Comparison of ENCODE assay signal across 14 cellular contexts in genomic region chr4:173192375-173193162, GRCh38. TPM values are rescaled to one million over a fixed set of nuclear protein-coding genes. Genes with fewer than 3 reads are reported as not detected.
DNase-seq lines count a peak whose midpoint lies in the region; ATAC-seq and TF ChIP-seq lines count a peak whose summit lies in the region.
"Had no signal": no experiment of that assay in that cellular context is flagged by ENCODE, and none has a peak within 500 bp of the region (broad histone marks: within the 10 kb centered on the region; RNA-seq: fewer than 3 reads in every experiment).

No MANE protein-coding gene starts in this region.

- ATAC-seq in activated T-cell treated with anti-CD3 and anti-CD28 coated beads, Interleukin-2, amount 50 U/mL, for 72 hours (replicated peaks in 1 of 2): peak in 1 of 2 donors; percentile 31
- ATAC-seq in stimulated activated naive B cell treated with anti-CD40 and anti-IgM and Interleukin-4, amounts not matched to agents 10 μg/mL and 1 μg/mL and 100 μg/mL, for 72 hours (replicated peaks): peak; percentile 30 to 43
- ATAC-seq in GM18520 (IDR thresholded peaks at IDR 0.05; ENCODE audit: unreplicated experiment): no peak
- ATAC-seq: CD8-positive, alpha-beta T cell had no signal

- H3K9me3 Mint-ChIP-seq in activated T-cell treated with anti-CD3 and anti-CD28 coated beads, Interleukin-2, amount 50 U/mL, for 72 hours: no peaks in the 10 kb centered on the region
- H3K9me3 Mint-ChIP-seq in stimulated activated naive B cell treated with anti-CD40 and anti-IgM and Interleukin-4, amounts not matched to agents 10 μg/mL and 1 μg/mL and 100 μg/mL, for 72 hours: peaks cover 0 to 3% of the 10 kb centered on the region in 2 donors
- H3K9me3 Mint-ChIP-seq: CD8-positive, alpha-beta T cell had no signal

- 0 out of 2 replicates have a peak, but pooled peaks cover 6% of the 10 kb centered on the region for H4K20me1 ChIP-seq in KMS-11 (ENCODE audit: insufficient read depth)
- no peaks in the 10 kb centered on the region for H4K20me1 ChIP-seq in mammary epithelial cell (ENCODE audit: insufficient read depth, low read length)

- TF ChIP-seq CTCF in KMS-11 (conservative IDR thresholded peaks at IDR 0.05; ENCODE audit: low read depth, low read length): peak; percentile 41; the same call in 1 of the 2 replicates
- TF ChIP-seq CTCF in mammary epithelial cell (conservative IDR thresholded peaks at IDR 0.05 in 1 of 2, IDR thresholded peaks at IDR 0.05 in 1 of 2; ENCODE audit: extremely low read depth in 1 of 2, insufficient read depth in 1 of 2, low read depth in 1 of 2, low read length in 2 of 2): peak in 1 of 2 donors; percentile 40

- dilution Hi-C loops in mammary epithelial cell (cut with HindIII; ENCODE audit: low sequenced_read_pairs): no loop called here

- H3K79me2 ChIP-seq in KMS-11 (ENCODE audit: insufficient read depth, low read depth) (peaks cover 82% of the 10 kb centered on the region), mammary epithelial cell (ENCODE audit: insufficient read depth, low read length) (peaks cover 46% of the 10 kb centered on the region)

- H3K27ac Mint-ChIP-seq in activated T-cell treated with anti-CD3 and anti-CD28 coated beads, Interleukin-2, amount 50 U/mL, for 72 hours: no peak overlapping the region
- H3K27ac Mint-ChIP-seq in stimulated activated naive B cell treated with anti-CD40 and anti-IgM and Interleukin-4, amounts not matched to agents 10 μg/mL and 1 μg/mL and 100 μg/mL, for 72 hours: no peak overlapping the region
- H3K27ac Mint-ChIP-seq: CD8-positive, alpha-beta T cell had no signal

- H3K27me3 ChIP-seq in KMS-11 (ENCODE audit: insufficient read depth, low read depth): no peaks in the 10 kb centered on the region
- H3K27me3 ChIP-seq in mammary epithelial cell (ENCODE audit: insufficient read depth, low read length): no peaks in the 10 kb centered on the region

- CTCF ChIA-PET in mammary epithelial cell (lab: Charles Lee; ENCODE audit: low non-redundant PET): no interaction called here

- H2AFZ ChIP-seq in KMS-11 (ENCODE audit: low read depth): no peak overlapping the region
- no peak overlapping the region for H2AFZ ChIP-seq in mammary epithelial cell (ENCODE audit: low read depth, low read length)

- no peak overlapping the region for H3K4me3 ChIP-seq in KMS-11 (IDR thresholded peaks at IDR 0.05; ENCODE audit: insufficient read depth, low read depth, low read length)
- H3K4me3 ChIP-seq in mammary epithelial cell (replicated peaks in 1 of 3; ENCODE audit: insufficient read depth in 1 of 3, low read depth in 2 of 3, low read length in 3 of 3): no peak overlapping the region

- H3K4me2 ChIP-seq in KMS-11 (peak overlapping the region; percentile 33; the same call in 1 of the 2 replicates), mammary epithelial cell (ENCODE audit: insufficient read depth, low read depth, low read length) (peak overlapping the region; percentile 96)

- 98% methylated on average over 7 of the region's 7 CpGs for WGBS in mammary epithelial cell (ENCODE audit: low coverage, missing lambda C conversion rate)

- H3K4me3 Mint-ChIP-seq in activated T-cell treated with anti-CD3 and anti-CD28 coated beads, Interleukin-2, amount 50 U/mL, for 72 hours: peak overlapping the region; percentile 29 to 46
- no peak overlapping the region for H3K4me3 Mint-ChIP-seq in stimulated activated naive B cell treated with anti-CD40 and anti-IgM and Interleukin-4, amounts not matched to agents 10 μg/mL and 1 μg/mL and 100 μg/mL, for 72 hours
- H3K4me3 Mint-ChIP-seq: CD8-positive, alpha-beta T cell had no signal

- in situ Hi-C loops in mammary epithelial cell (cut with MboI; ENCODE audit: low sequenced_read_pairs in 2 of 2): no loop called here

- peaks cover 0 to 1% of the 10 kb centered on the region in 2 donors for H3K36me3 Mint-ChIP-seq in activated T-cell treated with anti-CD3 and anti-CD28 coated beads, Interleukin-2, amount 50 U/mL, for 72 hours (ENCODE audit: insufficient read depth in 2 of 2)
- peaks cover 4 to 5% of the 10 kb centered on the region in 2 donors for H3K36me3 Mint-ChIP-seq in stimulated activated naive B cell treated with anti-CD40 and anti-IgM and Interleukin-4, amounts not matched to agents 10 μg/mL and 1 μg/mL and 100 μg/mL, for 72 hours

- H3K4me1 ChIP-seq in KMS-11 (ENCODE audit: low read depth, poor library complexity, severe bottlenecking) (peaks cover 58% of the 10 kb centered on the region), mammary epithelial cell (ENCODE audit: insufficient read depth, low read length) (peaks cover 23% of the 10 kb centered on the region)

- intact Hi-C loops in mammary epithelial cell (cut with micrococcal nuclease): loop anchor here (2.0 kb wide), 1 partner anchor 18 kb away; no protein-coding TSS in a partner anchor

- no peaks in the 10 kb centered on the region for H3K9me3 ChIP-seq in mammary epithelial cell (replicated peaks; ENCODE audit: insufficient read depth, low read length)

- peaks cover 64% of the 10 kb centered on the region for H3K4me1 Mint-ChIP-seq in activated T-cell treated with anti-CD3 and anti-CD28 coated beads, Interleukin-2, amount 50 U/mL, for 72 hours (ENCODE audit: low read depth)
- peaks cover 34 to 69% of the 10 kb centered on the region in 2 donors for H3K4me1 Mint-ChIP-seq in stimulated activated naive B cell treated with anti-CD40 and anti-IgM and Interleukin-4, amounts not matched to agents 10 μg/mL and 1 μg/mL and 100 μg/mL, for 72 hours

- H3K9ac ChIP-seq in KMS-11: no peak overlapping the region
- peak overlapping the region; percentile 6 for H3K9ac ChIP-seq in mammary epithelial cell (ENCODE audit: insufficient read depth, low read length)

- no peaks in the 10 kb centered on the region for H3K27me3 Mint-ChIP-seq in activated T-cell treated with anti-CD3 and anti-CD28 coated beads, Interleukin-2, amount 50 U/mL, for 72 hours (ENCODE audit: low read depth)
- no peaks in the 10 kb centered on the region for H3K27me3 Mint-ChIP-seq in stimulated activated naive B cell treated with anti-CD40 and anti-IgM and Interleukin-4, amounts not matched to agents 10 μg/mL and 1 μg/mL and 100 μg/mL, for 72 hours

- H3K27ac ChIP-seq in KMS-11 (no peak overlapping the region; the same call in 1 of the 2 replicates), mammary epithelial cell (ENCODE audit: insufficient read depth, low read depth, low read length) (peak overlapping the region; percentile 96)

- DNase-seq in activated T-cell treated with anti-CD3 and anti-CD28 coated beads, Interleukin-2, amount 50 U/mL, for 72 hours: no peak
- no peak for DNase-seq in activated T-cell treated with anti-CD3 and anti-CD28 coated beads for 4 hours
- no peak for DNase-seq in mammary epithelial cell
- DNase-seq in stimulated activated naive B cell treated with anti-CD40 and anti-IgM and Interleukin-4, amounts not matched to agents 10 μg/mL and 1 μg/mL and 100 μg/mL, for 72 hours: no peak
- DNase-seq in NCI-H1694 (lab: John Stamatoyannopoulos, UW): no peak
- DNase-seq in GM19240 (ENCODE audit: insufficient read length, low spot score): no peak
- DNase-seq: activated CD4-positive, alpha-beta T cell treated with anti-CD3 and anti-CD28 coated beads, Interleukin-2, amount 50 U/mL, for 4 hours; amygdala; CD8-positive, alpha-beta T cell; NCI-H187; SIG-M5; stimulated activated CD4-positive, alpha-beta T cell treated with anti-CD3 and anti-CD28 coated beads, Interleukin-2, amount 100 ng/mL, for 48 hours had no signal

- no peaks in the 10 kb centered on the region for H3K36me3 ChIP-seq in KMS-11 (ENCODE audit: insufficient read depth)
- no peaks in the 10 kb centered on the region for H3K36me3 ChIP-seq in mammary epithelial cell (ENCODE audit: insufficient read depth, low read length)

- BruUV-seq in mammary epithelial cell (replicated peaks; lab: Mats Ljungman, UMichigan): no TSS peak

RNA-seq across cellular contexts. Expression of gene GALNT7, which starts 24.0 kb away (rescaled TPM):
- total RNA-seq in activated T-cell treated with anti-CD3 and anti-CD28 coated beads, Interleukin-2, amount 50 U/mL, for 72 hours: 10 to 100 TPM; 10.1 to 12.8 TPM
- total RNA-seq in mammary epithelial cell: 10 to 100 TPM; 13.5 to 17.0 TPM
- 11.1 TPM for polyA plus RNA-seq in mammary epithelial cell
- 29.6 TPM for polyA minus RNA-seq in mammary epithelial cell

Comparison
In these comparisons a context has a peak if more than half of its experiments do, and no peak if none do; other contexts are left out.
1. H3K4me3 Mint-ChIP-seq: peak in activated T-cell treated with anti-CD3 and anti-CD28 coated beads, Interleukin-2, amount 50 U/mL, for 72 hours (2 of 2); none in stimulated activated naive B cell treated with anti-CD40 and anti-IgM and Interleukin-4, amounts not matched to agents 10 μg/mL and 1 μg/mL and 100 μg/mL, for 72 hours (0 of 2).